ENCODE assay signal across 20 cellular contexts in genomic region chr9:91677354-91677753, GRCh38.
"Had no signal": no experiment of that assay in that cellular context is flagged by ENCODE, and none has a peak within 500 bp of the region (broad histone marks: within the 10 kb centered on the region; RNA-seq: fewer than 3 reads in every experiment).

No MANE protein-coding gene starts in this region.

- H3K36me3 Mint-ChIP-seq: activated CD4-positive, alpha-beta memory T cell treated with anti-CD3 and anti-CD28 coated beads for 36 hours; activated naive CD8-positive, alpha-beta T cell treated with anti-CD3 and anti-CD28 coated beads, Interleukin-2, amount 10 ng/mL, durations not matched to agents 7 days and 5 days; immature natural killer cell had no signal

- H3K27ac Mint-ChIP-seq: activated B cell treated with CpG ODN at 0.5 μM for 24 hours; activated CD4-positive, alpha-beta memory T cell treated with anti-CD3 and anti-CD28 coated beads for 36 hours; activated naive CD8-positive, alpha-beta T cell treated with anti-CD3 and anti-CD28 coated beads, Interleukin-2, amount 10 ng/mL, durations not matched to agents 7 days and 5 days; effector memory CD8-positive, alpha-beta T cell; immature natural killer cell; stimulated activated naive CD8-positive, alpha-beta T cell treated with anti-CD3 and anti-CD28 coated beads, Interleukin-15, Interleukin-2, amounts not matched to agents 100 ng/mL and 50 ng/mL, for 24 hours had no signal

- H3K4me1 ChIP-seq: vagina had no signal

- H3K27ac ChIP-seq: heart right ventricle, prostate gland, right atrium auricular region, tibial nerve, vagina had no signal

- H3K36me3 ChIP-seq: heart right ventricle, prostate gland, right atrium auricular region, tibial nerve, vagina had no signal

- H3K4me3 Mint-ChIP-seq: activated B cell treated with CpG ODN at 0.5 μM for 24 hours; activated CD4-positive, alpha-beta memory T cell treated with anti-CD3 and anti-CD28 coated beads for 36 hours; activated naive CD8-positive, alpha-beta T cell treated with anti-CD3 and anti-CD28 coated beads, Interleukin-2, amount 10 ng/mL, durations not matched to agents 7 days and 5 days; effector memory CD8-positive, alpha-beta T cell; immature natural killer cell; stimulated activated naive CD8-positive, alpha-beta T cell treated with anti-CD3 and anti-CD28 coated beads, Interleukin-15, Interleukin-2, amounts not matched to agents 100 ng/mL and 50 ng/mL, for 24 hours had no signal

- H3K4me3 ChIP-seq: heart right ventricle, prostate gland, right atrium auricular region, tibial nerve, vagina had no signal

- H3K9me3 ChIP-seq: heart right ventricle, prostate gland, right atrium auricular region, vagina had no signal

- ATAC-seq: effector memory CD8-positive, alpha-beta T cell; heart right ventricle; left ventricle myocardium superior had no signal

- H3K27me3 ChIP-seq: right atrium auricular region, tibial nerve, vagina had no signal

- DNase-seq: activated B cell treated with CpG ODN at 0.5 μM for 24 hours; activated CD4-positive, alpha-beta memory T cell treated with anti-CD3 and anti-CD28 coated beads for 36 hours; activated CD4-positive, alpha-beta T cell treated with anti-CD3 and anti-CD28 coated beads for 4 hours; activated naive CD8-positive, alpha-beta T cell treated with anti-CD3 and anti-CD28 coated beads, Interleukin-2, amount 10 ng/mL, durations not matched to agents 7 days and 5 days; activated T-cell treated with anti-CD3 and anti-CD28 coated beads for 4 hours; anterior cingulate cortex; effector memory CD8-positive, alpha-beta T cell; heart right ventricle; immature natural killer cell; kidney glomerular epithelial cell; left ventricle myocardium superior; occipital lobe; stimulated activated CD4-positive, alpha-beta T cell treated with anti-CD3 and anti-CD28 coated beads, Interleukin-15, amount 100 ng/mL, for 24 hours; stimulated activated CD4-positive, alpha-beta T cell treated with anti-CD3 and anti-CD28 coated beads, Interleukin-2, amount 100 ng/mL, for 48 hours; SW 1271 had no signal

- H3K9me3 Mint-ChIP-seq: activated B cell treated with CpG ODN at 0.5 μM for 24 hours; activated CD4-positive, alpha-beta memory T cell treated with anti-CD3 and anti-CD28 coated beads for 36 hours; activated naive CD8-positive, alpha-beta T cell treated with anti-CD3 and anti-CD28 coated beads, Interleukin-2, amount 10 ng/mL, durations not matched to agents 7 days and 5 days; effector memory CD8-positive, alpha-beta T cell; immature natural killer cell; stimulated activated naive CD8-positive, alpha-beta T cell treated with anti-CD3 and anti-CD28 coated beads, Interleukin-15, Interleukin-2, amounts not matched to agents 100 ng/mL and 50 ng/mL, for 24 hours had no signal
